In genomic region chr7:4274286-4274685, GRCh38 we compare ENCODE assay signal across 18 cellular contexts.
DNase-seq lines count a peak whose midpoint lies in the region; ATAC-seq and TF ChIP-seq lines count a peak whose summit lies in the region.
"Had no signal": no experiment of that assay in that cellular context is flagged by ENCODE, and none has a peak within 500 bp of the region (broad histone marks: within the 10 kb centered on the region; RNA-seq: fewer than 3 reads in every experiment).

No MANE protein-coding gene starts in this region.

- TF ChIP-seq CTCF in coronary artery (IDR thresholded peaks at IDR 0.05), result no peak
- no peak for TF ChIP-seq CTCF in type B pancreatic cell (conservative IDR thresholded peaks at IDR 0.05)
- TF ChIP-seq CTCF in right lobe of liver (IDR thresholded peaks at IDR 0.05), result no peak

- ATAC-seq in right lobe of liver, result no peak
- ATAC-seq: A549, GM23338 had no signal

- H3K4me1 Mint-ChIP-seq in type B pancreatic cell (ENCODE audit: unreplicated experiment), result no peaks in the 10 kb centered on the region
- H3K4me1 Mint-ChIP-seq: CD4-positive, alpha-beta memory T cell; GM23338 had no signal

- TF ChIP-seq POLR2A in right lobe of liver (IDR thresholded peaks at IDR 0.05), result no peak

- H3K9me3 ChIP-seq in right lobe of liver, result no peaks in the 10 kb centered on the region
- H3K9me3 ChIP-seq: A549, HAP-1 had no signal

- intact Hi-C loops in right lobe of liver (cut with DNase I), result no loop called here

- no peak overlapping the region for H3K27ac Mint-ChIP-seq in type B pancreatic cell
- H3K27ac Mint-ChIP-seq: CD4-positive, alpha-beta memory T cell; GM23338; HFFc6 had no signal

- no peaks in the 10 kb centered on the region for H3K36me3 ChIP-seq in right lobe of liver
- H3K36me3 ChIP-seq: HAP-1 had no signal

- no CpG with 5 or more reads among the region's 3 CpGs for WGBS in right lobe of liver (ENCODE audit: insufficient coverage, low coverage, low lambda C conversion rate, missing lambda C conversion rate)

- no peak overlapping the region for H3K4me3 Mint-ChIP-seq in type B pancreatic cell
- H3K4me3 Mint-ChIP-seq: CD4-positive, alpha-beta memory T cell; GM23338; HFFc6 had no signal

- H3K27me3 Mint-ChIP-seq in type B pancreatic cell, result no peaks in the 10 kb centered on the region

- H3K4me3 ChIP-seq in coronary artery (no peak overlapping the region), right lobe of liver (no peak overlapping the region)
- H3K4me3 ChIP-seq: A549, GM23338, HAP-1 had no signal

- no peaks in the 10 kb centered on the region for H3K4me1 ChIP-seq in right lobe of liver
- H3K4me1 ChIP-seq: A549, HAP-1 had no signal

- peaks cover 5% of the 10 kb centered on the region for H3K9me3 Mint-ChIP-seq in type B pancreatic cell

- H3K36me3 Mint-ChIP-seq in type B pancreatic cell, result peaks cover 4% of the 10 kb centered on the region
- H3K36me3 Mint-ChIP-seq: CD4-positive, alpha-beta memory T cell had no signal

- DNase-seq in coronary artery (ENCODE audit: low spot score) (peak; percentile 47), mesenteric fat pad (ENCODE audit: low spot score) (peak; percentile 35), type B pancreatic cell (ENCODE audit: extremely low spot score, unreplicated experiment) (peak; percentile 22), NCI-H2107 treated with DMSO at 0.1 percent for 48 hours (lab: John Stamatoyannopoulos, UW; ENCODE audit: unreplicated experiment) (no peak), AG08396 (ENCODE audit: low spot score) (no peak), right lobe of liver (no peak)
- DNase-seq: 8988T; ACHN; C1 segment of cervical spinal cord; Calu3; CD4-positive, alpha-beta memory T cell; COR-L47; DMS153; DND-41; HFFc6 had no signal

- H3K27ac ChIP-seq in coronary artery, result no peak overlapping the region
- H3K27ac ChIP-seq in right lobe of liver, result no peak overlapping the region
- H3K27ac ChIP-seq: A549 had no signal

- no peaks in the 10 kb centered on the region for H3K27me3 ChIP-seq in right lobe of liver

Comparison
In these comparisons a context has a peak if more than half of its experiments do, and no peak if none do; other contexts are left out.
1. DNase-seq: peak in coronary artery (single experiment), mesenteric fat pad (single experiment) and type B pancreatic cell (single experiment); none in NCI-H2107 treated with DMSO at 0.1 percent for 48 hours (single experiment), AG08396 (single experiment) and right lobe of liver (0 of 3).